In the genomic region with DNA sequence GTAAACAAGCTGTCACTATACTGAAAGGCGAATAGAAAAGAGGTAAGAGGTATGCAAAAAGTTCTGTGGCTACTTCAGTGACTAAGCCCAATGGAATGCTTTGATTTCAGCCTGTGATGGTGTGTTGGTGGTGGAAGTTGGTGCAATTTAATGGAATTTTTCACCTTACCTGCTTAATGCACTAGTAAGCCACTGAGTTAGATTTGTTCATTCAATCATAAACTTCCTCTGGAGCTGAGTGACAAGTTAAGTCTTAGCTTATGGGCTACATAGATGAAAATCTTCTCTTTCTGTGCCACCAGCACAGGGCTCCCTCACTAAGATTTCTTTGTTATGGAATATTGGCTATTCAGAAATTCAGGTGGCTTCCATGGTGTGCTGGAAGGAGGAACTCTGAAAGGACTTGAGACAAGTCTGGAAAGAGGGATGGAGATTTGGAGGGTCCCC, we compare ENCODE assay signal across 15 cellular contexts. TPM values are rescaled to one million over a fixed set of nuclear protein-coding genes. Genes with fewer than 3 reads are reported as not detected.
A peak's percentile ranks its signal among the peaks of the same experiment; 100 is the strongest.
DNase-seq lines count a peak whose midpoint lies in the region; ATAC-seq and TF ChIP-seq lines count a peak whose summit lies in the region.
"Had no signal": no experiment of that assay in that cellular context is flagged by ENCODE, and none has a peak within 500 bp of the region (broad histone marks: within the 10 kb centered on the region; RNA-seq: fewer than 3 reads in every experiment).

No MANE protein-coding gene starts in this region.

- POLR2A ChIA-PET in IMR-90 (lab: Charles Lee; ENCODE audit: unreplicated experiment), result no interaction called here

- no peak overlapping the region for H3K56ac ChIP-seq in IMR-90 (ENCODE audit: extremely low read depth, insufficient read depth, low read length)

- H4K8ac ChIP-seq in IMR-90 (ENCODE audit: low read depth in 2 of 2, low read length in 2 of 2), result no peak overlapping the region

- H3K36me3 ChIP-seq in IMR-90 (ENCODE audit: control insufficient read depth, insufficient read depth, low read length) (no peaks in the 10 kb centered on the region), brain microvascular endothelial cell (replicated peaks) (no peaks in the 10 kb centered on the region), iPS-18a (ENCODE audit: control insufficient read depth, low read depth, low read length) (no peaks in the 10 kb centered on the region)

- no peak for TF ChIP-seq POLR2A in IMR-90 (IDR thresholded peaks at IDR 0.05; ENCODE audit: low read depth, low read length)

- H2BK120ac ChIP-seq in IMR-90 (ENCODE audit: low read depth, low read length), result no peak overlapping the region

- H4K5ac ChIP-seq in IMR-90 (ENCODE audit: low read depth, low read length), result no peak overlapping the region

- H2AK5ac ChIP-seq in IMR-90 (ENCODE audit: low read depth, low read length), result no peak overlapping the region

- no peak overlapping the region for H3K18ac ChIP-seq in IMR-90 (ENCODE audit: low read depth, low read length)

- no peaks in the 10 kb centered on the region for H3K9me1 ChIP-seq in IMR-90 (ENCODE audit: insufficient read depth, low read length)

- H3K9me3 ChIP-seq in IMR-90 (ENCODE audit: control insufficient read depth, insufficient read depth, low read length) (no peaks in the 10 kb centered on the region), iPS-18a (ENCODE audit: control insufficient read depth, low read depth, low read length) (no peaks in the 10 kb centered on the region)

- H4K91ac ChIP-seq in IMR-90 (ENCODE audit: insufficient read depth, low read depth, low read length), result no peak overlapping the region

- ATAC-seq in IMR-90 (ENCODE audit: low read depth) (no peak), HG03439 (IDR thresholded peaks at IDR 0.05; ENCODE audit: unreplicated experiment) (no peak)

- no peak overlapping the region for H2BK15ac ChIP-seq in IMR-90 (ENCODE audit: low read depth, low read length)

- no peak overlapping the region for H2BK5ac ChIP-seq in IMR-90 (ENCODE audit: low read depth, low read length, poor library complexity, severe bottlenecking)

- H2BK20ac ChIP-seq in IMR-90 (ENCODE audit: low read depth, low read length), result no peak overlapping the region

- BruUV-seq in IMR-90 (replicated peaks; lab: Mats Ljungman, UMichigan), result no TSS peak

- H2AK9ac ChIP-seq in IMR-90 (replicated peaks; ENCODE audit: low read depth, low read length, poor library complexity), result no peak overlapping the region

- H3K23ac ChIP-seq in IMR-90 (ENCODE audit: low read depth, low read length), result no peak overlapping the region

- H4K20me1 ChIP-seq in IMR-90 (ENCODE audit: insufficient read depth, low read length), result no peaks in the 10 kb centered on the region

- dilution Hi-C loops in IMR-90 (cut with HindIII; ENCODE audit: low sequenced_read_pairs, unreplicated experiment), result no loop called here

- no peak for TF ChIP-seq RAD21 in IMR-90 (IDR thresholded peaks at IDR 0.05; ENCODE audit: low read length)

- WGBS in IMR-90 (ENCODE audit: extremely low coverage in 2 of 2, insufficient read length in 1 of 2), 2 experiments, result no CpG with 5 or more reads among the region's 1 CpG

- intact Hi-C loops in IMR-90 (cut with micrococcal nuclease) (no loop called here), posterior cingulate gyrus (cut with DNase I) (no loop called here)

- CTCF ChIA-PET in IMR-90 (lab: Yijun Ruan, JAX), result no interaction called here

- H3K4me3 ChIP-seq in IMR-90 (ENCODE audit: insufficient read depth, low read depth, low read length) (no peak overlapping the region), brain microvascular endothelial cell (ENCODE audit: low read depth, low read length) (no peak overlapping the region), iPS-18a (ENCODE audit: low read length) (peak overlapping the region; percentile 6)
- H3K4me3 ChIP-seq: SK-N-MC had no signal

- H3K9ac ChIP-seq in IMR-90 (ENCODE audit: low read depth, low read length), result no peak overlapping the region
- H3K9ac ChIP-seq in iPS-18a (ENCODE audit: low read length), result no peak overlapping the region

- H3K27ac ChIP-seq in IMR-90 (ENCODE audit: insufficient read depth, low read length), result no peak overlapping the region
- H3K27ac ChIP-seq in brain microvascular endothelial cell, result no peak overlapping the region
- H3K27ac ChIP-seq in iPS-18a (ENCODE audit: low read length), result no peak overlapping the region
- H3K27ac ChIP-seq: SK-N-MC had no signal

- H3K27me3 ChIP-seq in IMR-90 (ENCODE audit: control insufficient read depth, insufficient read depth, low read length), result no peaks in the 10 kb centered on the region; the same call in 1 of the 2 replicates
- no peaks in the 10 kb centered on the region for H3K27me3 ChIP-seq in brain microvascular endothelial cell (replicated peaks)
- H3K27me3 ChIP-seq in iPS-18a (ENCODE audit: control insufficient read depth, insufficient read depth, low read length), result no peaks in the 10 kb centered on the region

- H2AFZ ChIP-seq in IMR-90 (replicated peaks; ENCODE audit: low read length, poor library complexity), result no peak overlapping the region

- no peaks in the 10 kb centered on the region for H3K79me1 ChIP-seq in IMR-90 (ENCODE audit: low read depth in 1 of 2, low read length in 2 of 2)

- H3K4ac ChIP-seq in IMR-90 (ENCODE audit: low read depth, low read length), result no peak overlapping the region

- no peak for TF ChIP-seq CTCF in IMR-90 (conservative IDR thresholded peaks at IDR 0.05; ENCODE audit: low read depth, low read length)
- no peak for TF ChIP-seq CTCF in brain microvascular endothelial cell (IDR thresholded peaks at IDR 0.05; ENCODE audit: low read depth, low read length, missing control alignments)

- in situ Hi-C loops in ACHN (cut with HindIII; ENCODE audit: low pct_ligation_motif_present, low pct_unique_long_range_greater_than_20kb, low sequenced_read_pairs), result no loop called here
- in situ Hi-C loops in IMR-90 (cut with MboI; ENCODE audit: low sequenced_read_pairs), result no loop called here
- in situ Hi-C loops in brain microvascular endothelial cell (cut with HindIII; ENCODE audit: low pct_ligation_motif_present, low sequenced_read_pairs), result no loop called here

- no peak overlapping the region for H3K4me2 ChIP-seq in IMR-90 (ENCODE audit: low read depth, low read length)

- H3K4me1 ChIP-seq in IMR-90 (ENCODE audit: control insufficient read depth, insufficient read depth, low read length) (no peaks in the 10 kb centered on the region), iPS-18a (ENCODE audit: control insufficient read depth, low read depth, low read length) (peaks cover 15% of the 10 kb centered on the region)

- DNase-seq in ACHN (peak; percentile 19), IMR-90 (peak; percentile 11), brain microvascular endothelial cell (peak; percentile 9), GF-D8 (lab: John Stamatoyannopoulos, UW) (no peak), posterior cingulate gyrus (no peak), DMS153 treated with DMSO at 0.1 percent for 48 hours (lab: John Stamatoyannopoulos, UW; ENCODE audit: unreplicated experiment) (no peak)
- DNase-seq: activated naive CD4-positive, alpha-beta T cell treated with anti-CD3 and anti-CD28 coated beads for 36 hours; central memory CD4-positive, alpha-beta T cell; hippocampal formation; MM.1S; occipital lobe; small intestine had no signal

- no peak overlapping the region for H3K14ac ChIP-seq in IMR-90 (replicated peaks; ENCODE audit: low read depth, low read length)

TF ChIP-seq in IMR-90, 13 proteins besides CTCF, POLR2A, EP300 and RAD21:
- TF ChIP-seq SMC3 (IDR thresholded peaks at IDR 0.05; ENCODE audit: low read depth, low read length) (no peak), MAZ (IDR thresholded peaks at IDR 0.05; ENCODE audit: borderline replicate concordance, low read depth, low read length) (no peak), RFX5 (IDR thresholded peaks at IDR 0.05; ENCODE audit: low read depth, low read length) (no peak), MXI1 (IDR thresholded peaks at IDR 0.05; ENCODE audit: borderline replicate concordance, low read depth, low read length) (no peak), FOS (IDR thresholded peaks at IDR 0.05; ENCODE audit: low read depth, low read length) (no peak), RCOR1 (IDR thresholded peaks at IDR 0.05; ENCODE audit: insufficient replicate concordance, low read length) (no peak), CEBPB (IDR thresholded peaks at IDR 0.05; ENCODE audit: low read depth, low read length) (no peak), NFE2L2 (IDR thresholded peaks at IDR 0.05; ENCODE audit: low read depth, low read length) (no peak), MAFK (IDR thresholded peaks at IDR 0.05; ENCODE audit: low read depth, low read length) (no peak), BHLHE40 (IDR thresholded peaks at IDR 0.05; ENCODE audit: low read depth, low read length) (no peak), CHD1 (IDR thresholded peaks at IDR 0.05; ENCODE audit: low read depth, low read length) (no peak)
- TF ChIP-seq, protein P1, sequence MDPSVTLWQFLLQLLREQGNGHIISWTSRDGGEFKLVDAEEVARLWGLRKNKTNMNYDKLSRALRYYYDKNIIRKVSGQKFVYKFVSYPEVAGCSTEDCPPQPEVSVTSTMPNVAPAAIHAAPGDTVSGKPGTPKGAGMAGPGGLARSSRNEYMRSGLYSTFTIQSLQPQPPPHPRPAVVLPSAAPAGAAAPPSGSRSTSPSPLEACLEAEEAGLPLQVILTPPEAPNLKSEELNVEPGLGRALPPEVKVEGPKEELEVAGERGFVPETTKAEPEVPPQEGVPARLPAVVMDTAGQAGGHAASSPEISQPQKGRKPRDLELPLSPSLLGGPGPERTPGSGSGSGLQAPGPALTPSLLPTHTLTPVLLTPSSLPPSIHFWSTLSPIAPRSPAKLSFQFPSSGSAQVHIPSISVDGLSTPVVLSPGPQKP (IDR thresholded peaks at IDR 0.05; ENCODE audit: borderline replicate concordance, low read depth, low read length), result no peak

RNA-seq across cellular contexts. Expression of a gene that starts 8.3 kb away (rescaled TPM):
- 0.36 and 0.56 TPM in 2 replicates for total RNA-seq in IMR-90 (2012; rRNA removed)
- polyA plus RNA-seq in IMR-90 (2012; rRNA removed), result 0.50 and 0.51 TPM in 2 replicates
- polyA plus RNA-seq in IMR-90 (2012; cell fraction: cytosol; rRNA removed), result 0.18 and 0.34 TPM in 2 replicates
- polyA plus RNA-seq in IMR-90 (2012; cell fraction: nucleus; rRNA removed; ENCODE audit: low replicate concordance), result 0.10 and 0.17 TPM in 2 replicates

Comparison
In these comparisons a context has a peak if more than half of its experiments do, and no peak if none do; other contexts are left out.
1. DNase-seq: peak in ACHN (single experiment), IMR-90 (single experiment) and brain microvascular endothelial cell (single experiment); none in GF-D8 (single experiment), posterior cingulate gyrus (0 of 10) and DMS153 treated with DMSO at 0.1 percent for 48 hours (single experiment).